Comparison of ENCODE assay signal across 1 cellular context in genomic region chrX:40094041-40094899, GRCh38.
TF ChIP-seq lines count a peak whose summit lies in the region.

No MANE protein-coding gene starts in this region.

TF ChIP-seq in K562, 482 proteins besides CTCF, POLR2A, EP300 and RAD21 (continued from another document and continues in another):
- TF ChIP-seq VEZF1 (CRISPR knock-in tag; IDR thresholded peaks at IDR 0.05): peak; percentile 57
- TF ChIP-seq PRPF4 (IDR thresholded peaks at IDR 0.05; ENCODE audit: insufficient read depth, low read depth, low read length, poor library complexity, severe bottlenecking): peak; percentile 64
- TF ChIP-seq ZFP91 (CRISPR knock-in tag; IDR thresholded peaks at IDR 0.05): 0 out of 2 replicates have a peak, but pooled peaks have one; percentile 51
- 0 out of 2 replicates have a peak, but pooled peaks have one; percentile 25 for TF ChIP-seq CTBP1 (IDR thresholded peaks at IDR 0.05; ENCODE audit: borderline replicate concordance)
- no peak for TF ChIP-seq GATAD2A (IDR thresholded peaks at IDR 0.05)
- no peak for TF ChIP-seq FOXJ3 (CRISPR knock-in tag; IDR thresholded peaks at IDR 0.05)
- TF ChIP-seq RBFOX2 (IDR thresholded peaks at IDR 0.05; ENCODE audit: low read depth, low read length): peak; percentile 93
- TF ChIP-seq ZNF143 (CRISPR knock-in tag; IDR thresholded peaks at IDR 0.05): no peak
- peak; percentile 19 to 70; a peak in 2 of 4 replicates for TF ChIP-seq UBTF (IDR thresholded peaks at IDR 0.05; ENCODE audit: borderline replicate concordance in 1 of 2, low read depth in 2 of 2, low read length in 2 of 2)
- peak; percentile 41; the same call in 1 of the 2 replicates for TF ChIP-seq TFAP4 (CRISPR knock-in tag; IDR thresholded peaks at IDR 0.05; ENCODE audit: borderline replicate concordance)
- no peak for TF ChIP-seq ZNF717 (CRISPR knock-in tag; IDR thresholded peaks at IDR 0.05)
- TF ChIP-seq ZBTB7A (IDR thresholded peaks at IDR 0.05; ENCODE audit: borderline replicate concordance, control insufficient read depth, low read depth, low read length): peak; percentile 25; the same call in 1 of the 2 replicates
- TF ChIP-seq SUPT5H (IDR thresholded peaks at IDR 0.05): no peak
- peak; percentile 80 to 83 for TF ChIP-seq E2F6 (IDR thresholded peaks at IDR 0.05; ENCODE audit: borderline replicate concordance in 1 of 2, extremely low read depth in 1 of 2, insufficient read depth in 1 of 2, insufficient read length in 1 of 2, low read depth in 1 of 2, low read length in 1 of 2, poor library complexity in 1 of 2, severe bottlenecking in 1 of 2)
- TF ChIP-seq ZBTB1 (CRISPR knock-in tag; IDR thresholded peaks at IDR 0.05; ENCODE audit: borderline replicate concordance, low read depth): peak; percentile 59; the same call in 1 of the 2 replicates
- TF ChIP-seq CREM (IDR thresholded peaks at IDR 0.05; ENCODE audit: low read depth): 0 out of 2 replicates have a peak, but pooled peaks have one; percentile 28
- peak; percentile 45 for TF ChIP-seq TBP (optimal IDR thresholded peaks at IDR 0.05; ENCODE audit: low read depth, low read length)
- TF ChIP-seq TBL1XR1 (IDR thresholded peaks at IDR 0.05; ENCODE audit: low read length in 2 of 2): peak in 1 of 2 experiments; percentile 23; a peak in 1 of 4 replicates
- 0 out of 2 replicates have a peak, but pooled peaks have one; percentile 36 for TF ChIP-seq NR3C1 (CRISPR knock-in tag; IDR thresholded peaks at IDR 0.05)
- TF ChIP-seq ARHGAP35 (IDR thresholded peaks at IDR 0.05; ENCODE audit: partially characterized antibody): no peak
- TF ChIP-seq FUS (optimal IDR thresholded peaks at IDR 0.05; ENCODE audit: low read depth, low read length): no peak
- TF ChIP-seq ZNF740 (CRISPR knock-in tag; IDR thresholded peaks at IDR 0.05): no peak
- TF ChIP-seq ZNF740 (tag; IDR thresholded peaks at IDR 0.05): peak in 1 of 2 experiments; percentile 63; a peak in 1 of 4 replicates
- TF ChIP-seq L3MBTL2 (IDR thresholded peaks at IDR 0.05): peak; percentile 85
- no peak for TF ChIP-seq MBD2 (IDR thresholded peaks at IDR 0.05; ENCODE audit: borderline replicate concordance, low read depth)
- TF ChIP-seq CXXC5 (CRISPR knock-in tag; IDR thresholded peaks at IDR 0.05): peak; percentile 70
- 0 out of 2 replicates have a peak, but pooled peaks have one; percentile 21 for TF ChIP-seq GATA2 (CRISPR knock-in tag; IDR thresholded peaks at IDR 0.05)
- no peak for TF ChIP-seq BHLHE40 (IDR thresholded peaks at IDR 0.05; ENCODE audit: low read length)
- peak; percentile 44 for TF ChIP-seq MGA (IDR thresholded peaks at IDR 0.05)
- TF ChIP-seq SMAD4 (CRISPR knock-in tag; conservative IDR thresholded peaks at IDR 0.05): peak; percentile 82
- no peak for TF ChIP-seq SMAD1 (IDR thresholded peaks at IDR 0.05; ENCODE audit: low read depth, low read length, partially characterized antibody)
- TF ChIP-seq ATF1 (CRISPR knock-in tag; IDR thresholded peaks at IDR 0.05): no peak
- TF ChIP-seq ATF1 (tag; IDR thresholded peaks at IDR 0.05): peak; percentile 40
- no peak for TF ChIP-seq E4F1 (CRISPR knock-in tag; IDR thresholded peaks at IDR 0.05; ENCODE audit: borderline replicate concordance)
- peak; percentile 75 for TF ChIP-seq CCNT2 (IDR thresholded peaks at IDR 0.05; ENCODE audit: borderline replicate concordance, extremely low read depth, insufficient read length, low read depth, low read length)
- peak; percentile 36; the same call in 1 of the 2 replicates for TF ChIP-seq GABPB1 (CRISPR knock-in tag; IDR thresholded peaks at IDR 0.05)
